In the genomic region with DNA sequence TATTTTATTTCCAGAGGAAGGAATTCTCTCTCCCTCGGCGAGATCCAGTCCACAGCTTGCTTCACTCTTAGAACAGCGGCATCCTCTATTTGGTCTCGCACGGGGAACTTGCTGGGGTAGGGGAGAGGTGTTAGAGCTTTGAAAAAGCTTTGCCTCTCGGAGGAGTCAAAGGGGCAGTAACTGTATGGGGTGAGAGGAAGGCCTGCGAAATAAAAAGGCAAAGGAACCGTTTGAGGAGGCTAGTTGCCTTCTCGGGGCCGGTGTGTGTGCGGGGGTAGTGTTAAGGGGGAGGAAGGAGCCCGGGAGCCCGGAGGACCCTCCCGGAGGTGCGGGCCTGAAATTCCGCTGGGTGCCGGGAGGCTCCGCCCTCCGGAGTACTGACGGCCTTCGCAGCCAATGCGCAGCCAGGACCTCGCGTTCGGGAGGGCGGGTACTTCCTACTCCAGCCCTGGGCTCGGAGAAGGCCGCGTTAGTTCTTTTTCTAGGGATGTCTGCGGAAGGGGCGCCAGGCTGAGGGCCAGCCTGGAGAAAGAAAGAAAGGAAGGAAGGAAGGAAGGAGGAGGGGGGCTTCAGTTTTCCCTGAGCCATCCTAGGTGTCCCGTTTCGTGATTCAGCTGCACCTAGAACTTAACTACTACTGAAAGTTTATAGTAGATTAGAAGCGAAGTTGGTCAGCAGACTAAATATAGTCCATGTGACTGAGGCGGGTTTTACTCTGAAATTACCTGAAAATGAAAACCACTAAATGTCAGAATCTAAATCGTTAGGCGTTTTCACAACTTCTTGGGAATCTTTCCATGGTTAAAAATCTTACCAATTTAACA, we compare ENCODE assay signal across 8 cellular contexts. TPM values are rescaled to one million over a fixed set of nuclear protein-coding genes. Genes with fewer than 3 reads are reported as not detected.
DNase-seq lines count a peak whose midpoint lies in the region; ATAC-seq and TF ChIP-seq lines count a peak whose summit lies in the region.

No MANE protein-coding gene starts in this region.

- peaks cover 48% of the 10 kb centered on the region for H3K4me1 Mint-ChIP-seq in activated T-cell treated with anti-CD3 and anti-CD28 coated beads, Interleukin-2, amount 50 U/mL, for 24 hours (ENCODE audit: low read depth)

- ATAC-seq in DND-41 (ENCODE audit: insufficient read depth, low read depth) (peak; percentile 81), GM21786 (IDR thresholded peaks at IDR 0.05; ENCODE audit: unreplicated experiment) (peak; percentile 59), esophagus mucosa (peak; percentile 85)

- intact Hi-C loops in PC-9 (cut with micrococcal nuclease; ENCODE audit: unreplicated experiment), result loop anchor here (2.0 to 10.0 kb wide), 8 partner anchors 73 to 634 kb away; no protein-coding TSS in a partner anchor

- H3K79me2 ChIP-seq in DND-41 (ENCODE audit: insufficient read depth, low read length) (peaks cover 72% of the 10 kb centered on the region), PC-9 (ENCODE audit: low read depth) (peaks cover 69% of the 10 kb centered on the region)

- H3K4me3 Mint-ChIP-seq in activated T-cell treated with anti-CD3 and anti-CD28 coated beads, Interleukin-2, amount 50 U/mL, for 24 hours, result peak overlapping the region; percentile 92

- POLR2A ChIA-PET in PC-9 (lab: Charles Lee; ENCODE audit: unreplicated experiment), result interaction anchor here (0.6 to 0.7 kb wide), 3 partner anchors 120 to 395 kb away, joined by 4 to 6 read pairs (median 5); no protein-coding TSS in a partner anchor

- TF ChIP-seq CTCF in DND-41 (IDR thresholded peaks at IDR 0.05; ENCODE audit: borderline replicate concordance, extremely low read depth, low read length, poor library complexity, severe bottlenecking) (no peak), PC-9 (conservative IDR thresholded peaks at IDR 0.05) (no peak)

- DNase-seq in DND-41 (peak; percentile 93), KG1 (lab: John Stamatoyannopoulos, UW) (peak; percentile 76), PC-9 (peak; percentile 79 to 90)
- DNase-seq in activated T-cell treated with anti-CD3 and anti-CD28 coated beads, Interleukin-2, amount 50 U/mL, for 24 hours, result peak; percentile 91
- DNase-seq in stimulated activated CD8-positive, alpha-beta memory T cell treated with anti-CD3 and anti-CD28 coated beads, Interleukin-7, amount 100 ng/mL, for 24 hours (ENCODE audit: low read depth), result peak; percentile 66

- peaks cover 8% of the 10 kb centered on the region; the same call in 1 of the 2 replicates for H4K20me1 ChIP-seq in DND-41 (ENCODE audit: insufficient read depth, low read length)
- H4K20me1 ChIP-seq in PC-9 (ENCODE audit: insufficient read depth), result no peaks in the 10 kb centered on the region

- peak overlapping the region; percentile 98 for H3K27ac Mint-ChIP-seq in activated T-cell treated with anti-CD3 and anti-CD28 coated beads, Interleukin-2, amount 50 U/mL, for 24 hours

- no TSS peak for BruUV-seq in PC-9 (replicated peaks; lab: Mats Ljungman, UMichigan)

- no peaks in the 10 kb centered on the region for H3K9me2 ChIP-seq in PC-9 (ENCODE audit: insufficient read depth)

- no peaks in the 10 kb centered on the region for H3K9me3 Mint-ChIP-seq in activated T-cell treated with anti-CD3 and anti-CD28 coated beads, Interleukin-2, amount 50 U/mL, for 24 hours

- H3K36me3 ChIP-seq in DND-41 (ENCODE audit: insufficient read depth, low read length) (no peaks in the 10 kb centered on the region; the same call in 1 of the 2 replicates), PC-9 (ENCODE audit: low read depth) (0 out of 2 replicates have a peak, but pooled peaks cover under 1% of the 10 kb centered on the region), muscle layer of duodenum (ENCODE audit: control insufficient read depth in 1 of 2, insufficient read depth in 2 of 2, low read length in 2 of 2) (peaks cover 0 to 5% of the 10 kb centered on the region in 2 donors)

- H3K4me1 ChIP-seq in DND-41 (ENCODE audit: insufficient read depth, low read length), result peaks cover 51% of the 10 kb centered on the region
- peaks cover 34% of the 10 kb centered on the region for H3K4me1 ChIP-seq in PC-9 (replicated peaks; ENCODE audit: insufficient read depth)
- peaks cover 0 to 21% of the 10 kb centered on the region in 2 donors for H3K4me1 ChIP-seq in muscle layer of duodenum (ENCODE audit: control insufficient read depth in 1 of 2, insufficient read depth in 2 of 2, low read length in 2 of 2)

- peak overlapping the region; percentile 95 for H3K9ac ChIP-seq in DND-41 (ENCODE audit: low read depth, low read length)

- H3F3A ChIP-seq in PC-9 (ENCODE audit: insufficient read depth, low read depth), result peaks cover 9% of the 10 kb centered on the region; the same call in 1 of the 2 replicates

- peak overlapping the region; percentile 82 for H3K4me2 ChIP-seq in DND-41 (ENCODE audit: insufficient read depth, low read length)
- H3K4me2 ChIP-seq in PC-9, result peak overlapping the region; percentile 100

- H3K27ac ChIP-seq in DND-41 (ENCODE audit: low read length) (peak overlapping the region; percentile 94), PC-9 (peak overlapping the region; percentile 81), muscle layer of duodenum (ENCODE audit: low read length) (peak overlapping the region; percentile 95)

- H3K27me3 Mint-ChIP-seq in activated T-cell treated with anti-CD3 and anti-CD28 coated beads, Interleukin-2, amount 50 U/mL, for 24 hours, result no peaks in the 10 kb centered on the region

- peaks cover 23% of the 10 kb centered on the region for H3K36me3 Mint-ChIP-seq in activated T-cell treated with anti-CD3 and anti-CD28 coated beads, Interleukin-2, amount 50 U/mL, for 24 hours (ENCODE audit: low read depth)

- H2AFZ ChIP-seq in DND-41 (ENCODE audit: low read depth, low read length) (peak overlapping the region; percentile 72), PC-9 (peak overlapping the region; percentile 92)

- H3K4me3 ChIP-seq in DND-41 (ENCODE audit: low read depth in 1 of 2, low read length in 2 of 2) (peak overlapping the region; percentile 55 to 64), PC-9 (peak overlapping the region; percentile 91), muscle layer of duodenum (ENCODE audit: low read depth in 1 of 2, low read length in 2 of 2) (peak overlapping the region; percentile 80 to 92)

- H3K9me3 ChIP-seq in DND-41 (ENCODE audit: insufficient read depth, low read length, severe bottlenecking), result no peaks in the 10 kb centered on the region
- no peaks in the 10 kb centered on the region for H3K9me3 ChIP-seq in PC-9 (ENCODE audit: insufficient read depth, low read depth)
- no peaks in the 10 kb centered on the region for H3K9me3 ChIP-seq in muscle layer of duodenum (ENCODE audit: control insufficient read depth in 1 of 2, low read length in 2 of 2)

- CTCF ChIA-PET in PC-9 (lab: Charles Lee), result no interaction called here

- H3K27me3 ChIP-seq in DND-41 (ENCODE audit: insufficient read depth, low read length, poor library complexity) (no peaks in the 10 kb centered on the region), PC-9 (ENCODE audit: insufficient read depth, low read depth) (no peaks in the 10 kb centered on the region), muscle layer of duodenum (ENCODE audit: low read depth, low read length) (no peaks in the 10 kb centered on the region)

RNA-seq across cellular contexts. Expression of a gene that starts 2.2 kb away (rescaled TPM):
- 67.4 and 82.2 TPM in 2 replicates for total RNA-seq in PC-9 (2021)
- total RNA-seq in esophagus mucosa, result 29.9 TPM

Comparison
In these comparisons a context has a peak if more than half of its experiments do, and no peak if none do; other contexts are left out.
1. Peak in every context shown above with its lines: DNase-seq, ATAC-seq, H3K4me3 ChIP-seq and H3K27ac ChIP-seq.